In genomic region chr11:250740-251299, GRCh38 we compare ENCODE assay signal across 8 cellular contexts. TPM values are rescaled to one million over a fixed set of nuclear protein-coding genes. Genes with fewer than 3 reads are reported as not detected.
DNase-seq lines count a peak whose midpoint lies in the region; TF ChIP-seq lines count a peak whose summit lies in the region.

No MANE protein-coding gene starts in this region.

- H3K9me3 Mint-ChIP-seq in activated T-cell treated with anti-CD3 and anti-CD28 coated beads, Interleukin-2, amount 50 U/mL, for 24 hours, result no peaks in the 10 kb centered on the region

- peaks cover 26% of the 10 kb centered on the region for H3K4me1 Mint-ChIP-seq in activated T-cell treated with anti-CD3 and anti-CD28 coated beads, Interleukin-2, amount 50 U/mL, for 24 hours (ENCODE audit: low read depth)

- no peak overlapping the region for H3K27ac ChIP-seq in parathyroid adenoma

- peak; percentile 4 for DNase-seq in NCI-H1436 (lab: John Stamatoyannopoulos, UW)
- no peak for DNase-seq in NCI-H1436 treated with DMSO at 0.1 percent for 48 hours (lab: John Stamatoyannopoulos, UW)
- DNase-seq in NT2/D1 (ENCODE audit: low read depth, low spot score), result peak; percentile 59
- peak; percentile 83 for DNase-seq in activated T-cell treated with anti-CD3 and anti-CD28 coated beads, Interleukin-2, amount 50 U/mL, for 24 hours
- peak; percentile 69 for DNase-seq in fibroblast of pulmonary artery (ENCODE audit: low read depth)
- peak; percentile 68 for DNase-seq in ureter (ENCODE audit: low spot score)
- DNase-seq in COR-L47 (lab: John Stamatoyannopoulos, UW), result no peak

- H3K9me3 ChIP-seq in NT2/D1 (ENCODE audit: insufficient read depth, low read length), result no peaks in the 10 kb centered on the region
- H3K9me3 ChIP-seq in parathyroid adenoma (ENCODE audit: control insufficient read depth, low read length), result no peaks in the 10 kb centered on the region

- H2AFZ ChIP-seq in parathyroid adenoma, result no peak overlapping the region

- H3K27me3 Mint-ChIP-seq in activated T-cell treated with anti-CD3 and anti-CD28 coated beads, Interleukin-2, amount 50 U/mL, for 24 hours, result no peaks in the 10 kb centered on the region

- H3K36me3 Mint-ChIP-seq in activated T-cell treated with anti-CD3 and anti-CD28 coated beads, Interleukin-2, amount 50 U/mL, for 24 hours (ENCODE audit: low read depth), result peaks cover 79% of the 10 kb centered on the region

- H3K9ac ChIP-seq in NT2/D1 (ENCODE audit: insufficient read length, low read depth) (no peak overlapping the region), parathyroid adenoma (no peak overlapping the region)

- H3K4me3 ChIP-seq in NT2/D1 (ENCODE audit: insufficient read length, low read depth) (no peak overlapping the region), fibroblast of pulmonary artery (replicated peaks; ENCODE audit: low read depth, low read length) (no peak overlapping the region), parathyroid adenoma (ENCODE audit: low read depth, low read length) (no peak overlapping the region)

- H3K79me2 ChIP-seq in parathyroid adenoma, result no peaks in the 10 kb centered on the region

- peaks cover 81% of the 10 kb centered on the region for H3K36me3 ChIP-seq in NT2/D1 (ENCODE audit: insufficient read depth, insufficient read length, low read length)
- no peaks in the 10 kb centered on the region for H3K36me3 ChIP-seq in parathyroid adenoma (ENCODE audit: control insufficient read depth, insufficient read depth, low read length)

- H3K27me3 ChIP-seq in NT2/D1 (ENCODE audit: insufficient read depth, insufficient read length), result no peaks in the 10 kb centered on the region
- no peaks in the 10 kb centered on the region for H3K27me3 ChIP-seq in parathyroid adenoma (ENCODE audit: control insufficient read depth, insufficient read depth, low read length)

- TF ChIP-seq CTCF in fibroblast of pulmonary artery (IDR thresholded peaks at IDR 0.05; ENCODE audit: low read length, missing control alignments), result peak; percentile 69
- TF ChIP-seq CTCF in parathyroid adenoma (IDR thresholded peaks at IDR 0.05), result peak; percentile 14

- peak overlapping the region; percentile 84 for H3K27ac Mint-ChIP-seq in activated T-cell treated with anti-CD3 and anti-CD28 coated beads, Interleukin-2, amount 50 U/mL, for 24 hours

- no peak overlapping the region for H3K4me3 Mint-ChIP-seq in activated T-cell treated with anti-CD3 and anti-CD28 coated beads, Interleukin-2, amount 50 U/mL, for 24 hours

- no peaks in the 10 kb centered on the region for H3K4me1 ChIP-seq in NT2/D1 (ENCODE audit: insufficient read depth, insufficient read length)
- no peaks in the 10 kb centered on the region for H3K4me1 ChIP-seq in parathyroid adenoma

- H3K4me2 ChIP-seq in parathyroid adenoma (ENCODE audit: low read length), result no peak overlapping the region

RNA-seq across cellular contexts. Expression of gene PSMD13, which starts 14.0 kb away (rescaled TPM):
- total RNA-seq in ureter, result 87.5 TPM

RNA-seq across cellular contexts. Expression of gene SIRT3, which starts 14.7 kb away (rescaled TPM):
- 13.9 TPM for total RNA-seq in ureter

RNA-seq across cellular contexts. Expression of gene NLRP6, which starts 27.4 kb away (rescaled TPM):
- total RNA-seq in ureter, result 0.36 TPM

RNA-seq across cellular contexts. Expression of gene PGGHG, which starts 38.1 kb away (rescaled TPM):
- total RNA-seq in ureter, result 45.0 TPM

RNA-seq across cellular contexts. Expression of gene RIC8A, which starts 43.3 kb away (rescaled TPM):
- total RNA-seq in ureter, result 108 TPM

Comparison
In these comparisons a context has a peak if more than half of its experiments do, and no peak if none do; other contexts are left out.
1. DNase-seq: peak in NCI-H1436 (single experiment), NT2/D1 (single experiment), activated T-cell treated with anti-CD3 and anti-CD28 coated beads, Interleukin-2, amount 50 U/mL, for 24 hours (single experiment), fibroblast of pulmonary artery (single experiment) and ureter (single experiment); none in NCI-H1436 treated with DMSO at 0.1 percent for 48 hours (single experiment) and COR-L47 (single experiment).